12 cellular contexts compared by ENCODE assay signal in the genomic region with DNA sequence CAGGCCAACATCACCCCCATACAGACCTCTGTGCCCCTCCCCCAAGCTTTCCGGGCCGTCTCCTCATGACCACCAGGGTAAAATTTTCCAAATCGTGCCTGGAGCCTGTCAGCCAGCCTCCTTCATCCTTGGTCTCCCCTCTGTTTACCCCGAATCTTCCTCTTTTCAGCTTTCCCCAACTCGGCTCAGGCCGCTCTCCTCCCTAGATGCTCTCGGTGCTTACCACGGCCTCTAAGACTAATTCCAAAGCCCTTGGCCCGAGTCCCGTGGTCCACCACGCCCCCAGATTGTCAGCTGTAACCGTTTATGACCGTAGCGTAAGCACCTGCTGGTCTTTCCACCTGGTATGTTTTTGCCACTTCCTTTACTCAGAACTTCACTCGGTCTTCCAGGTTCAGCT. TPM values are rescaled to one million over a fixed set of nuclear protein-coding genes. Genes with fewer than 3 reads are reported as not detected.
A peak's percentile ranks its signal among the peaks of the same experiment; 100 is the strongest.
DNase-seq lines count a peak whose midpoint lies in the region; ATAC-seq and TF ChIP-seq lines count a peak whose summit lies in the region.
"Had no signal": no experiment of that assay in that cellular context is flagged by ENCODE, and none has a peak within 500 bp of the region (broad histone marks: within the 10 kb centered on the region; RNA-seq: fewer than 3 reads in every experiment).

No MANE protein-coding gene starts in this region.

- H3K4me3 Mint-ChIP-seq in activated naive CD4-positive, alpha-beta T cell treated with anti-CD3 and anti-CD28 coated beads, Interleukin-2, amount 10 ng/mL, durations not matched to agents 7 days and 5 days = peak overlapping the region; percentile 52
- H3K4me3 Mint-ChIP-seq in activated naive CD4-positive, alpha-beta T cell treated with anti-CD3 and anti-CD28 coated beads for 36 hours = no peak overlapping the region
- H3K4me3 Mint-ChIP-seq in endodermal cell = peak overlapping the region; percentile 49
- H3K4me3 Mint-ChIP-seq in stimulated activated memory B cell treated with anti-CD40 and anti-IgM and Interleukin-4, amounts not matched to agents 10 μg/mL and 1 μg/mL and 100 μg/mL, for 72 hours = peak overlapping the region; percentile 57

- no peak for ATAC-seq in stimulated activated memory B cell treated with anti-CD40 and anti-IgM and Interleukin-4, amounts not matched to agents 10 μg/mL and 1 μg/mL and 100 μg/mL, for 72 hours
- no peak for ATAC-seq in GM18502 (IDR thresholded peaks at IDR 0.05; ENCODE audit: poor library complexity, unreplicated experiment)
- ATAC-seq in HG03342 (IDR thresholded peaks at IDR 0.05; ENCODE audit: unreplicated experiment) = no peak
- ATAC-seq: esophagus mucosa had no signal

- intact Hi-C loops in activated naive CD4-positive, alpha-beta T cell treated with anti-CD3 and anti-CD28 coated beads for 36 hours (cut with micrococcal nuclease) = no loop called here

- no peak overlapping the region for H3K27ac ChIP-seq in endodermal cell (ENCODE audit: low read depth, low read length)
- H3K27ac ChIP-seq: C4-2B, testis had no signal

- H3K36me3 Mint-ChIP-seq in activated naive CD4-positive, alpha-beta T cell treated with anti-CD3 and anti-CD28 coated beads, Interleukin-2, amount 10 ng/mL, durations not matched to agents 7 days and 5 days = peaks cover 2% of the 10 kb centered on the region
- H3K36me3 Mint-ChIP-seq in activated naive CD4-positive, alpha-beta T cell treated with anti-CD3 and anti-CD28 coated beads for 36 hours (ENCODE audit: low read depth) = no peaks in the 10 kb centered on the region
- peaks cover 11% of the 10 kb centered on the region for H3K36me3 Mint-ChIP-seq in endodermal cell (ENCODE audit: low read depth)
- no peaks in the 10 kb centered on the region for H3K36me3 Mint-ChIP-seq in stimulated activated memory B cell treated with anti-CD40 and anti-IgM and Interleukin-4, amounts not matched to agents 10 μg/mL and 1 μg/mL and 100 μg/mL, for 72 hours

- TF ChIP-seq CTCF in endodermal cell (conservative IDR thresholded peaks at IDR 0.05) = no peak

- H3K27ac Mint-ChIP-seq in activated naive CD4-positive, alpha-beta T cell treated with anti-CD3 and anti-CD28 coated beads, Interleukin-2, amount 10 ng/mL, durations not matched to agents 7 days and 5 days = peak overlapping the region; percentile 7
- H3K27ac Mint-ChIP-seq in activated naive CD4-positive, alpha-beta T cell treated with anti-CD3 and anti-CD28 coated beads for 36 hours = no peak overlapping the region
- no peak overlapping the region for H3K27ac Mint-ChIP-seq in endodermal cell
- H3K27ac Mint-ChIP-seq in stimulated activated memory B cell treated with anti-CD40 and anti-IgM and Interleukin-4, amounts not matched to agents 10 μg/mL and 1 μg/mL and 100 μg/mL, for 72 hours = no peak overlapping the region

- H3K4me3 ChIP-seq in endodermal cell (ENCODE audit: low read length) = peak overlapping the region; percentile 55

- DNase-seq in activated naive CD4-positive, alpha-beta T cell treated with anti-CD3 and anti-CD28 coated beads, Interleukin-2, amount 10 ng/mL, durations not matched to agents 7 days and 5 days = no peak
- DNase-seq in activated naive CD4-positive, alpha-beta T cell treated with anti-CD3 and anti-CD28 coated beads for 36 hours = no peak
- DNase-seq in NCI-H510A treated with DMSO at 0.1 percent for 48 hours (lab: John Stamatoyannopoulos, UW) (peak; percentile 33), endodermal cell (no peak), HK-2 (ENCODE audit: unreplicated experiment) (no peak)
- DNase-seq: GOT3, testis had no signal

- peaks cover 3% of the 10 kb centered on the region for H3K4me1 ChIP-seq in endodermal cell (ENCODE audit: control insufficient read depth, insufficient read depth, low read length)

- peaks cover 44% of the 10 kb centered on the region for H3K4me1 Mint-ChIP-seq in activated naive CD4-positive, alpha-beta T cell treated with anti-CD3 and anti-CD28 coated beads, Interleukin-2, amount 10 ng/mL, durations not matched to agents 7 days and 5 days
- H3K4me1 Mint-ChIP-seq in activated naive CD4-positive, alpha-beta T cell treated with anti-CD3 and anti-CD28 coated beads for 36 hours (ENCODE audit: low read depth) = peaks cover 23% of the 10 kb centered on the region
- H3K4me1 Mint-ChIP-seq in endodermal cell = peaks cover 11% of the 10 kb centered on the region
- H3K4me1 Mint-ChIP-seq in stimulated activated memory B cell treated with anti-CD40 and anti-IgM and Interleukin-4, amounts not matched to agents 10 μg/mL and 1 μg/mL and 100 μg/mL, for 72 hours = peaks cover 54% of the 10 kb centered on the region

- WGBS in endodermal cell (ENCODE audit: insufficient coverage in 1 of 2, insufficient read length in 1 of 2), 2 experiments = 51% methylated on average over 15 of the region's 15 CpGs

- no peaks in the 10 kb centered on the region for H3K36me3 ChIP-seq in endodermal cell (ENCODE audit: control insufficient read depth, insufficient read depth, low read length)

- H3K9ac ChIP-seq in endodermal cell (ENCODE audit: extremely low read depth, low read length, poor library complexity, severe bottlenecking) = peak overlapping the region; percentile 23

- H3K27me3 ChIP-seq in endodermal cell (ENCODE audit: control insufficient read depth, insufficient read depth, low read length, poor library complexity, severe bottlenecking) = peaks cover 38% of the 10 kb centered on the region
- H3K27me3 ChIP-seq: testis had no signal

- CTCF ChIA-PET in activated naive CD4-positive, alpha-beta T cell treated with anti-CD3 and anti-CD28 coated beads, Interleukin-2, amount 10 ng/mL, durations not matched to agents 7 days and 5 days (lab: Charles Lee) = interaction anchor here (1.2 to 2.4 kb wide), 2 partner anchors 9 to 10 kb away, joined by 3 to 12 read pairs; no protein-coding TSS in a partner anchor
- CTCF ChIA-PET in activated naive CD4-positive, alpha-beta T cell treated with anti-CD3 and anti-CD28 coated beads for 36 hours (lab: Charles Lee) = interaction anchor here (0.8 to 2.3 kb wide), 5 partner anchors 13 to 242 kb away, joined by 3 to 9 read pairs (median 3); a partner anchor contains a TSS

- H3K9me3 ChIP-seq in endodermal cell (ENCODE audit: control insufficient read depth, low read length) = no peaks in the 10 kb centered on the region
- H3K9me3 ChIP-seq: testis had no signal

- peaks cover 87% of the 10 kb centered on the region for H3K27me3 Mint-ChIP-seq in activated naive CD4-positive, alpha-beta T cell treated with anti-CD3 and anti-CD28 coated beads, Interleukin-2, amount 10 ng/mL, durations not matched to agents 7 days and 5 days
- H3K27me3 Mint-ChIP-seq in activated naive CD4-positive, alpha-beta T cell treated with anti-CD3 and anti-CD28 coated beads for 36 hours (ENCODE audit: low read depth) = peaks cover 39% of the 10 kb centered on the region
- peaks cover 47% of the 10 kb centered on the region for H3K27me3 Mint-ChIP-seq in endodermal cell (ENCODE audit: insufficient read depth)
- peaks cover 62% of the 10 kb centered on the region for H3K27me3 Mint-ChIP-seq in stimulated activated memory B cell treated with anti-CD40 and anti-IgM and Interleukin-4, amounts not matched to agents 10 μg/mL and 1 μg/mL and 100 μg/mL, for 72 hours

- H3K9me3 Mint-ChIP-seq in activated naive CD4-positive, alpha-beta T cell treated with anti-CD3 and anti-CD28 coated beads, Interleukin-2, amount 10 ng/mL, durations not matched to agents 7 days and 5 days = no peaks in the 10 kb centered on the region
- no peaks in the 10 kb centered on the region for H3K9me3 Mint-ChIP-seq in activated naive CD4-positive, alpha-beta T cell treated with anti-CD3 and anti-CD28 coated beads for 36 hours
- H3K9me3 Mint-ChIP-seq in endodermal cell = peaks cover 10% of the 10 kb centered on the region
- H3K9me3 Mint-ChIP-seq in stimulated activated memory B cell treated with anti-CD40 and anti-IgM and Interleukin-4, amounts not matched to agents 10 μg/mL and 1 μg/mL and 100 μg/mL, for 72 hours = no peaks in the 10 kb centered on the region

RNA-seq across cellular contexts. Expression of a gene that starts 1.4 kb away (rescaled TPM):
- not detected for total RNA-seq in activated naive CD4-positive, alpha-beta T cell treated with anti-CD3 and anti-CD28 coated beads for 36 hours
- 1 to 10 TPM; 1.3 TPM for total RNA-seq in endodermal cell
- polyA plus RNA-seq in endodermal cell (2013, experiment 1 of 2) = 1.0 TPM
- polyA plus RNA-seq in endodermal cell (2013, experiment 2 of 2) = 1.1 TPM

RNA-seq across cellular contexts. Expression of a gene that starts 7.6 kb away (rescaled TPM):
- under 1 TPM; 0.12 to 0.26 TPM for total RNA-seq in activated naive CD4-positive, alpha-beta T cell treated with anti-CD3 and anti-CD28 coated beads for 36 hours
- total RNA-seq in endodermal cell = 10 to 100 TPM; 22.2 to 24.9 TPM
- polyA plus RNA-seq in endodermal cell (2013, experiment 1 of 2) = 13.9 TPM
- 14.7 TPM for polyA plus RNA-seq in endodermal cell (2013, experiment 2 of 2)

RNA-seq across cellular contexts. Expression of a gene that starts 46.0 kb away (rescaled TPM):
- 100 to 1,000 TPM; 274 to 303 TPM for total RNA-seq in activated naive CD4-positive, alpha-beta T cell treated with anti-CD3 and anti-CD28 coated beads for 36 hours
- 100 to 1,000 TPM; 295 to 352 TPM for total RNA-seq in endodermal cell
- polyA plus RNA-seq in endodermal cell (2013, experiment 1 of 2) = 394 TPM
- polyA plus RNA-seq in endodermal cell (2013, experiment 2 of 2) = 355 TPM

RNA-seq across cellular contexts. Expression of a gene that starts 46.3 kb away (rescaled TPM):
- total RNA-seq in activated naive CD4-positive, alpha-beta T cell treated with anti-CD3 and anti-CD28 coated beads for 36 hours = 10 to 100 TPM; 17.6 to 20.5 TPM
- total RNA-seq in endodermal cell = 10 to 100 TPM; 65.0 to 75.2 TPM
- polyA plus RNA-seq in endodermal cell (2013, experiment 1 of 2) = 45.2 TPM
- 37.1 TPM for polyA plus RNA-seq in endodermal cell (2013, experiment 2 of 2)

Comparison
In these comparisons a context has a peak if more than half of its experiments do, and no peak if none do; other contexts are left out.
1. RNA of a gene that starts 7.6 kb away (total RNA-seq): 22.2 to 24.9 TPM in endodermal cell; 0.12 to 0.26 TPM in activated naive CD4-positive, alpha-beta T cell treated with anti-CD3 and anti-CD28 coated beads for 36 hours; every median in the first group is over 10 times any median in the second.